22 cellular contexts compared by ENCODE assay signal in genomic region chr13:27139565-27139964, GRCh38.
"Had no signal": no experiment of that assay in that cellular context is flagged by ENCODE, and none has a peak within 500 bp of the region (broad histone marks: within the 10 kb centered on the region; RNA-seq: fewer than 3 reads in every experiment).

No MANE protein-coding gene starts in this region.

- H3K9me3 Mint-ChIP-seq: effector memory CD8-positive, alpha-beta T cell had no signal

- H3K4me1 ChIP-seq: neural progenitor cell, parathyroid adenoma had no signal

- ATAC-seq: effector memory CD8-positive, alpha-beta T cell; left ventricle myocardium superior; naive thymus-derived CD4-positive, alpha-beta T cell; sciatic nerve; stimulated activated naive CD8-positive, alpha-beta T cell treated with anti-CD3 and anti-CD28 coated beads, Interleukin-15, amount 100 ng/mL, for 72 hours had no signal

- H3K27me3 Mint-ChIP-seq: effector memory CD8-positive, alpha-beta T cell; naive thymus-derived CD4-positive, alpha-beta T cell; progenitor cell of endocrine pancreas; stimulated activated naive CD8-positive, alpha-beta T cell treated with anti-CD3 and anti-CD28 coated beads, Interleukin-15, amount 100 ng/mL, for 72 hours had no signal

- H3K27me3 ChIP-seq: esophagus muscularis mucosa, neural progenitor cell, right atrium auricular region, suprapubic skin, transverse colon, vagina had no signal

- DNase-seq: effector memory CD8-positive, alpha-beta T cell; hypothalamus; immature natural killer cell; islet precursor cell; left ventricle myocardium superior; mesenchymal stem cell; midbrain; naive thymus-derived CD4-positive, alpha-beta T cell; stimulated activated naive CD4-positive, alpha-beta T cell; stimulated activated naive CD8-positive, alpha-beta T cell treated with anti-CD3 and anti-CD28 coated beads, Interleukin-15, amount 100 ng/mL, for 72 hours; transverse colon had no signal

- H3K4me3 ChIP-seq: coronary artery, esophagus muscularis mucosa, lung, neural progenitor cell, right atrium auricular region, suprapubic skin, transverse colon, vagina had no signal

- H3K9me3 ChIP-seq: suprapubic skin, transverse colon, vagina had no signal

- H3K4me3 Mint-ChIP-seq: effector memory CD8-positive, alpha-beta T cell; immature natural killer cell; naive thymus-derived CD4-positive, alpha-beta T cell; nephron; neural progenitor cell; stimulated activated naive CD8-positive, alpha-beta T cell treated with anti-CD3 and anti-CD28 coated beads, Interleukin-15, amount 100 ng/mL, for 72 hours had no signal

- H3K4me1 Mint-ChIP-seq: neural progenitor cell had no signal

- H3K27ac ChIP-seq: coronary artery, esophagus muscularis mucosa, neural progenitor cell, parathyroid adenoma, right atrium auricular region, suprapubic skin, transverse colon, vagina had no signal

- H3K36me3 ChIP-seq: esophagus muscularis mucosa, neural progenitor cell, right atrium auricular region, suprapubic skin, transverse colon, vagina had no signal

- H3K27ac Mint-ChIP-seq: effector memory CD8-positive, alpha-beta T cell; immature natural killer cell; naive thymus-derived CD4-positive, alpha-beta T cell; nephron; neural progenitor cell had no signal
